Comparison of ENCODE assay signal across 8 cellular contexts in genomic region chr1:183417691-183418491, GRCh38. TPM values are rescaled to one million over a fixed set of nuclear protein-coding genes. Genes with fewer than 3 reads are reported as not detected.
A peak's percentile ranks its signal among the peaks of the same experiment; 100 is the strongest.
DNase-seq lines count a peak whose midpoint lies in the region; ATAC-seq, FAIRE-seq and TF ChIP-seq lines count a peak whose summit lies in the region.

NMNAT2 (minus strand) TSS chr1:183418380; CDS start chr1:183418267, 113 bp downstream.

- POLR2A ChIA-PET in A549 (lab: Yijun Ruan, JAX): no interaction called here
- POLR2A ChIA-PET in HEK293T (lab: Yijun Ruan, JAX): no interaction called here

- H3K4me3 ChIP-seq in A549 (peak within 1 kb of the TSS; percentile 54), WI38 (ENCODE audit: low read depth, low read length) (0 out of 2 replicates have a peak within 1 kb of the TSS, but pooled peaks have one; percentile 14), pancreas (peak within 1 kb of the TSS in 2 of 4 donors; percentile 6 to 36)

- H3K27me3 ChIP-seq in pancreas: peaks cover 0 to 24% (median 7%) of the 10 kb centered on the region in 4 donors

- peak within 1 kb of the TSS; percentile 98 for H3K4me2 ChIP-seq in A549

- TF ChIP-seq POLR2A in A549 (IDR thresholded peaks at IDR 0.05; ENCODE audit: low read length): no peak

- H3K36me3 ChIP-seq in pancreas: no peaks in the 10 kb centered on the region

- CTCF ChIA-PET in A549 (lab: Yijun Ruan, JAX) (interaction anchor here (1.2 kb wide), 1 partner anchor 45 kb away, joined by 3 read pairs; no protein-coding TSS in a partner anchor), HEK293T (lab: Yijun Ruan, JAX) (interaction anchor here (1.4 kb wide), 1 partner anchor 12 kb away, joined by 4 read pairs; no protein-coding TSS in a partner anchor)

- H3K9me3 ChIP-seq in A549 (no peaks in the 10 kb centered on the region), pancreas (no peaks in the 10 kb centered on the region)

- FAIRE-seq in A549 (lab: Jason Lieb, UNC) (no peak), pancreas (lab: Jason Lieb, UNC) (no peak)

- ATAC-seq in A549 (peak; percentile 89 to 90), Right ventricle myocardium superior (ENCODE audit: poor library complexity) (peak; percentile 69), pancreas (peak; percentile 6 to 75 (median 56)), GM19324 (IDR thresholded peaks at IDR 0.05; ENCODE audit: low FRiP score, unreplicated experiment) (no peak)

- no peak for TF ChIP-seq RAD21 in A549 (conservative IDR thresholded peaks at IDR 0.05 in 1 of 2, IDR thresholded peaks at IDR 0.05 in 1 of 2)

- DNase-seq in A549 (ENCODE audit: low read depth in 1 of 2, low spot score in 1 of 2) (peak; percentile 29 to 36), HEK293T (ENCODE audit: extremely low spot score) (peak; percentile 66), Right ventricle myocardium superior (no peak), pancreas (peak in 3 of 6 donors; percentile 8 to 64 (median 46)), Kasumi-1 (lab: John Stamatoyannopoulos, UW) (no peak)
- DNase-seq in activated CD4-positive, CD25-positive, alpha-beta regulatory T cell treated with anti-CD3 and anti-CD28 coated beads, Interleukin-2, amount 50 U/mL, for 72 hours: no peak

- 7% methylated on average over 41 of the region's 52 CpGs for WGBS in A549 (ENCODE audit: missing lambda C conversion rate)
- WGBS in pancreas, 2 donors: 2% methylated on average over 49 to 52 of the region's 52 CpGs

- H3K4me1 ChIP-seq in A549 (peaks cover 13% of the 10 kb centered on the region), pancreas (peaks cover 0 to 15% (median 0%) of the 10 kb centered on the region in 3 donors)

- TF ChIP-seq EP300 in A549 (IDR thresholded peaks at IDR 0.05): no peak

- intact Hi-C loops in Right ventricle myocardium superior (cut with DNase I) (no loop called here), pancreas (cut with DNase I) (no loop called here)

- H3K27ac ChIP-seq in A549: peak within 1 kb of the TSS in 1 of 2 experiments; percentile 65; a peak in 3 of 6 replicates
- H3K27ac ChIP-seq in pancreas: no peak within 1 kb of the TSS

- no peak for TF ChIP-seq CTCF in A549 (IDR thresholded peaks at IDR 0.05)
- no peak for TF ChIP-seq CTCF in WI38 (IDR thresholded peaks at IDR 0.05; ENCODE audit: low read depth, low read length)
- no peak for TF ChIP-seq CTCF in pancreas (IDR thresholded peaks at IDR 0.05)

TF ChIP-seq in A549, 52 proteins besides CTCF, POLR2A, EP300 and RAD21:
- no peak for TF ChIP-seq CHD4 (IDR thresholded peaks at IDR 0.05; ENCODE audit: borderline replicate concordance)
- TF ChIP-seq KDM5A (IDR thresholded peaks at IDR 0.05): no peak
- no peak for TF ChIP-seq PHF8 (IDR thresholded peaks at IDR 0.05; ENCODE audit: borderline replicate concordance, low read depth)
- no peak for TF ChIP-seq HDAC2 (IDR thresholded peaks at IDR 0.05)
- no peak for TF ChIP-seq ZC3H11A (IDR thresholded peaks at IDR 0.05)
- no peak for TF ChIP-seq RARB (CRISPR knock-in tag; IDR thresholded peaks at IDR 0.05)
- TF ChIP-seq MYC (IDR thresholded peaks at IDR 0.05; ENCODE audit: borderline replicate concordance, low read length): no peak
- no peak for TF ChIP-seq ZFP36 (IDR thresholded peaks at IDR 0.05; ENCODE audit: borderline replicate concordance, partially characterized antibody)

TF ChIP-seq in HEK293T, 16 proteins besides CTCF, POLR2A, EP300 and RAD21:
- TF ChIP-seq L3MBTL2 (conservative IDR thresholded peaks at IDR 0.05) (peak; percentile 51; the same call in 1 of the 2 replicates), TARDBP (IDR thresholded peaks at IDR 0.05) (no peak)

RNA-seq across cellular contexts. Expression of gene NMNAT2, which starts in this region (rescaled TPM):
- polyA plus RNA-seq in A549 (2011; rRNA removed) (0.16 and 0.48 TPM in 2 replicates), A549 (2017; fragmentation: RNase III; extraction: RNeasy Plus Mini Kit Qiagen cat#74134 plus additional on column Dnase treatment) (0.63 to 0.88 TPM (median 0.72 TPM) in 3 replicates), pancreas (1 to 10 TPM; 1.3 to 4.9 TPM)
- polyA plus RNA-seq in A549 (2012; cell fraction: cytosol; rRNA removed): 0.09 and 0.25 TPM in 2 replicates
- 0.13 and 0.15 TPM in 2 replicates for polyA plus RNA-seq in A549 (2012; cell fraction: nucleus; rRNA removed)
- 0.08 and 1.5 TPM in 2 replicates for polyA minus RNA-seq in A549 (2011; rRNA and poly(A)+ RNA removed)
- total RNA-seq in Right ventricle myocardium superior (2.1 TPM), pancreas (1 to 10 TPM in 3 of 6 donors, under 1 TPM in 3; 0.42 to 3.5 (median 1.5) TPM)

Comparison
In these comparisons a context has a peak if more than half of its experiments do, and no peak if none do; other contexts are left out.
1. DNase-seq: peak in A549 (2 of 2) and HEK293T (single experiment); none in Right ventricle myocardium superior (single experiment), Kasumi-1 (0 of 2) and activated CD4-positive, CD25-positive, alpha-beta regulatory T cell treated with anti-CD3 and anti-CD28 coated beads, Interleukin-2, amount 50 U/mL, for 72 hours (single experiment).